29 cellular contexts compared by ENCODE assay signal in genomic region chr16:30912794-30913412, GRCh38.
"Had no signal": no experiment of that assay in that cellular context is flagged by ENCODE, and none has a peak within 500 bp of the region (broad histone marks: within the 10 kb centered on the region; RNA-seq: fewer than 3 reads in every experiment).

No MANE protein-coding gene starts in this region.

- ATAC-seq: activated CD8-positive, alpha-beta memory T cell treated with anti-CD3 and anti-CD28 coated beads, Interleukin-2, amount 10 ng/mL, durations not matched to agents 7 days and 5 days; activated naive CD4-positive, alpha-beta T cell treated with anti-CD3 and anti-CD28 coated beads, Interleukin-2, amount 50 U/mL, for 72 hours; activated naive CD8-positive, alpha-beta T cell treated with anti-CD3 and anti-CD28 coated beads, Interleukin-2, amount 50 U/mL, for 24 hours; Panc1 had no signal

- H3K27me3 ChIP-seq: brain microvascular endothelial cell, cardiac muscle cell had no signal

- H3K36me3 Mint-ChIP-seq: activated CD8-positive, alpha-beta memory T cell treated with anti-CD3 and anti-CD28 coated beads, Interleukin-2, amount 10 ng/mL, durations not matched to agents 7 days and 5 days; activated naive CD4-positive, alpha-beta T cell treated with anti-CD3 and anti-CD28 coated beads, Interleukin-2, amount 50 U/mL, for 72 hours had no signal

- H3K27ac ChIP-seq: brain microvascular endothelial cell, cardiac muscle cell had no signal

- H3K27ac Mint-ChIP-seq: activated B cell treated with CpG ODN at 0.5 μM for 24 hours; activated CD4-positive, alpha-beta T cell treated with anti-CD3 and anti-CD28 coated beads, Interleukin-2, amount 10 ng/mL, durations not matched to agents 24 days and 14 days; activated CD8-positive, alpha-beta memory T cell treated with anti-CD3 and anti-CD28 coated beads, Interleukin-2, amount 10 ng/mL, durations not matched to agents 7 days and 5 days; activated naive CD4-positive, alpha-beta T cell treated with anti-CD3 and anti-CD28 coated beads, Interleukin-2, amount 50 U/mL, for 72 hours; activated naive CD8-positive, alpha-beta T cell treated with anti-CD3 and anti-CD28 coated beads, Interleukin-2, amount 50 U/mL, for 24 hours; activated T-cell treated with anti-CD3 and anti-CD28 coated beads, Interleukin-2, amount 50 U/mL, for 24 hours; activated T-helper 1 cell treated with anti-CD3 and anti-CD28 coated beads, Interleukin-12 subunit alpha, Interleukin-12 subunit beta, Interleukin-2, Interleukin-4 antibody, amounts not matched to agents 30 ng/mL and 10 ng/mL and 1 ng/mL, durations not matched to agents 14 hours and 24 hours and 36 hours had no signal

- H3K9me3 Mint-ChIP-seq: activated B cell treated with CpG ODN at 0.5 μM for 24 hours; activated CD4-positive, alpha-beta T cell treated with anti-CD3 and anti-CD28 coated beads, Interleukin-2, amount 10 ng/mL, durations not matched to agents 24 days and 14 days; activated naive CD4-positive, alpha-beta T cell treated with anti-CD3 and anti-CD28 coated beads, Interleukin-2, amount 50 U/mL, for 72 hours; activated naive CD8-positive, alpha-beta T cell treated with anti-CD3 and anti-CD28 coated beads, Interleukin-2, amount 50 U/mL, for 24 hours; activated T-cell treated with anti-CD3 and anti-CD28 coated beads, Interleukin-2, amount 50 U/mL, for 24 hours; activated T-helper 1 cell treated with anti-CD3 and anti-CD28 coated beads, Interleukin-12 subunit alpha, Interleukin-12 subunit beta, Interleukin-2, Interleukin-4 antibody, amounts not matched to agents 30 ng/mL and 10 ng/mL and 1 ng/mL, durations not matched to agents 14 hours and 24 hours and 36 hours had no signal

- H3K4me3 ChIP-seq: cardiac muscle cell had no signal

- H3K27me3 Mint-ChIP-seq: activated B cell treated with CpG ODN at 0.5 μM for 24 hours; activated CD4-positive, alpha-beta T cell treated with anti-CD3 and anti-CD28 coated beads, Interleukin-2, amount 10 ng/mL, durations not matched to agents 24 days and 14 days; activated CD8-positive, alpha-beta memory T cell treated with anti-CD3 and anti-CD28 coated beads, Interleukin-2, amount 10 ng/mL, durations not matched to agents 7 days and 5 days; activated naive CD8-positive, alpha-beta T cell treated with anti-CD3 and anti-CD28 coated beads, Interleukin-2, amount 50 U/mL, for 24 hours; activated T-cell treated with anti-CD3 and anti-CD28 coated beads, Interleukin-2, amount 50 U/mL, for 24 hours had no signal

- H3K36me3 ChIP-seq: brain microvascular endothelial cell, cardiac muscle cell had no signal

- H3K4me3 Mint-ChIP-seq: activated B cell treated with CpG ODN at 0.5 μM for 24 hours; activated CD4-positive, alpha-beta T cell treated with anti-CD3 and anti-CD28 coated beads, Interleukin-2, amount 10 ng/mL, durations not matched to agents 24 days and 14 days; activated CD8-positive, alpha-beta memory T cell treated with anti-CD3 and anti-CD28 coated beads, Interleukin-2, amount 10 ng/mL, durations not matched to agents 7 days and 5 days; activated naive CD8-positive, alpha-beta T cell treated with anti-CD3 and anti-CD28 coated beads, Interleukin-2, amount 50 U/mL, for 24 hours; activated T-cell treated with anti-CD3 and anti-CD28 coated beads, Interleukin-2, amount 50 U/mL, for 24 hours; activated T-helper 1 cell treated with anti-CD3 and anti-CD28 coated beads, Interleukin-12 subunit alpha, Interleukin-12 subunit beta, Interleukin-2, Interleukin-4 antibody, amounts not matched to agents 30 ng/mL and 10 ng/mL and 1 ng/mL, durations not matched to agents 14 hours and 24 hours and 36 hours had no signal

- DNase-seq: activated B cell treated with CpG ODN at 0.5 μM for 24 hours; activated CD4-positive, alpha-beta T cell treated with anti-CD3 and anti-CD28 coated beads for 1 hour; activated CD4-positive, alpha-beta T cell treated with anti-CD3 and anti-CD28 coated beads, Interleukin-2, amount 10 ng/mL, durations not matched to agents 24 days and 14 days; activated CD4-positive, alpha-beta T cell treated with anti-CD3 and anti-CD28 coated beads, Interleukin-2, amount 50 U/mL, for 48 hours; activated CD8-positive, alpha-beta memory T cell treated with anti-CD3 and anti-CD28 coated beads, Interleukin-2, amount 10 ng/mL, durations not matched to agents 7 days and 5 days; activated effector memory CD4-positive, alpha-beta T cell treated with anti-CD3 and anti-CD28 coated beads, Interleukin-2, amount 50 U/mL, for 16 hours; activated naive CD4-positive, alpha-beta T cell treated with Interleukin-2 at 50 U/mL for 16 hours; activated naive CD8-positive, alpha-beta T cell treated with anti-CD3 and anti-CD28 coated beads, Interleukin-2, amount 50 U/mL, for 24 hours; activated T-cell treated with anti-CD3 and anti-CD28 coated beads, Interleukin-2, amount 50 U/mL, for 24 hours; amniotic stem cell; brain microvascular endothelial cell; cerebellar nuclear complex; KG1; NCI-H1092; NCI-H1417 treated with DMSO at 0.1 percent for 48 hours; NCI-H1694 treated with DMSO at 0.1 percent for 48 hours; NCI-H2029 treated with DMSO at 0.1 percent for 48 hours; NCI-H345; NCI-H510A; NCI-H526 treated with DMSO at 0.1 percent for 48 hours; NCI-H82; OCI-M1; SHP77 treated with DMSO at 0.1 percent for 48 hours; T-helper 2 cell; T1000 had no signal
